Comparison of ENCODE assay signal across 8 cellular contexts in the genomic region with DNA sequence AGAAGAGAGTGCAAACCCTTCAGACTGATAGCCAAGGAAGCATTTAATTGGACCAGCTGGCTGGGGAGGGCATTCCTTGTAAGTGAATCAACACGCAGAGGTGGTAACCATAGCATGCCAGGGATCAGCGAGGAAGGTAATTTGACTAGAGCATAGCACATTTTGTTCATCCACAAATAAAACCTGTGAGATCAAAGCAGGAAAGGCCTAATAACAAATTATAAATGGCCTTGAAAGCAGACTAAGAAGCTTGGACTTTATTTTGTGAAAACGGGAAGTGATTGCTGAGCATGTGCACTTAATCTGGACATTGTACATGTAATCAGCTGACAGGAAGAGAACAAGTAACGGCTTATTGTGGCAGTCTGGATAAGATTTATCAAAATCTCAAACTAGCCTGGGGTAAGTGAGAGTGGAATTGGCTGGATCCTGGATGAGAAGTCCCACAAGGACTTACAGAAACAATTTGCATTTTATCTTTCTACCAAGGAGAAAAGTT. TPM values are rescaled to one million over a fixed set of nuclear protein-coding genes. Genes with fewer than 3 reads are reported as not detected.
DNase-seq lines count a peak whose midpoint lies in the region; ATAC-seq, FAIRE-seq and TF ChIP-seq lines count a peak whose summit lies in the region.

No MANE protein-coding gene starts in this region.

- peak overlapping the region; percentile 50 for H3K9ac ChIP-seq in adipocyte (ENCODE audit: low read length)
- no peak overlapping the region for H3K9ac ChIP-seq in keratinocyte (ENCODE audit: control insufficient read depth, extremely low read depth, insufficient read depth, low read length)

- ATAC-seq in thoracic aorta (ENCODE audit: insufficient number of reproducible peaks, low FRiP score, low read depth) (no peak), HG03039 (IDR thresholded peaks at IDR 0.05; ENCODE audit: unreplicated experiment) (no peak)

- H3K27me3 ChIP-seq in adipocyte (replicated peaks; ENCODE audit: control insufficient read depth, insufficient read depth, low read length) (no peaks in the 10 kb centered on the region), keratinocyte (ENCODE audit: control insufficient read depth, extremely low read depth, insufficient read depth, low read length) (no peaks in the 10 kb centered on the region), thoracic aorta (replicated peaks; ENCODE audit: insufficient read depth) (no peaks in the 10 kb centered on the region)

- H3K9me3 ChIP-seq in adipocyte (ENCODE audit: control insufficient read depth, low read length): no peaks in the 10 kb centered on the region
- H3K9me3 ChIP-seq in keratinocyte (ENCODE audit: control insufficient read depth, low read depth, low read length): no peaks in the 10 kb centered on the region
- H3K9me3 ChIP-seq in thoracic aorta: no peaks in the 10 kb centered on the region

- H3K79me2 ChIP-seq in keratinocyte (ENCODE audit: control insufficient read depth, insufficient read depth, low read length): no peaks in the 10 kb centered on the region

- H3K4me1 ChIP-seq in adipocyte (ENCODE audit: control insufficient read depth, insufficient read depth, low read length) (peaks cover 14% of the 10 kb centered on the region), keratinocyte (ENCODE audit: control insufficient read depth, extremely low read depth, insufficient read depth, low read length) (peaks cover 17% of the 10 kb centered on the region), thoracic aorta (ENCODE audit: control insufficient read depth in 1 of 2, low read depth in 2 of 2) (no peaks in the 10 kb centered on the region)

- TF ChIP-seq CTCF in keratinocyte (optimal IDR thresholded peaks at IDR 0.05 in 1 of 3, IDR thresholded peaks at IDR 0.05 in 1 of 3, conservative IDR thresholded peaks at IDR 0.05 in 1 of 3; ENCODE audit: extremely low read depth in 1 of 3, insufficient read depth in 2 of 3, low read length in 3 of 3) (no peak), thoracic aorta (IDR thresholded peaks at IDR 0.05) (no peak)

- H2AFZ ChIP-seq in keratinocyte (ENCODE audit: control insufficient read depth, low read length): peak overlapping the region; percentile 46

- peak; percentile 96 for FAIRE-seq in keratinocyte (lab: Jason Lieb, UNC)

- H3K4me3 ChIP-seq in adipocyte (ENCODE audit: low read length) (peak overlapping the region; percentile 45), keratinocyte (ENCODE audit: control insufficient read depth in 2 of 3, extremely low read depth in 1 of 3, insufficient read depth in 2 of 3, low read depth in 1 of 3, low read length in 3 of 3) (peak overlapping the region in 2 of 3 experiments; percentile 4 to 6), thoracic aorta (peak overlapping the region; percentile 35)

- H3K36me3 ChIP-seq in adipocyte (ENCODE audit: control insufficient read depth, insufficient read depth, low read length, severe bottlenecking): no peaks in the 10 kb centered on the region
- no peaks in the 10 kb centered on the region for H3K36me3 ChIP-seq in keratinocyte (ENCODE audit: control insufficient read depth in 2 of 2, extremely low read depth in 1 of 2, insufficient read depth in 2 of 2, low read length in 2 of 2)
- no peaks in the 10 kb centered on the region for H3K36me3 ChIP-seq in thoracic aorta

- DNase-seq in D341Med (ENCODE audit: low spot score) (peak; percentile 27), LoVo (ENCODE audit: low spot score) (peak; percentile 84), adipocyte (ENCODE audit: low read depth) (peak; percentile 70), keratinocyte (ENCODE audit: low read depth, low spot score) (no peak), thoracic aorta (ENCODE audit: low spot score) (no peak), amygdala (lab: John Stamatoyannopoulos, UW) (no peak), NCI-H187 treated with DMSO at 0.1 percent for 48 hours (lab: John Stamatoyannopoulos, UW) (no peak)

- H3K27ac ChIP-seq in keratinocyte (ENCODE audit: control insufficient read depth, insufficient read depth, low read length): peak overlapping the region; percentile 49
- no peak overlapping the region for H3K27ac ChIP-seq in thoracic aorta

- peak overlapping the region; percentile 59 for H3K4me2 ChIP-seq in keratinocyte (ENCODE audit: control insufficient read depth, extremely low read depth, insufficient read depth, low read depth, low read length)

- H3K9me1 ChIP-seq in keratinocyte (ENCODE audit: control insufficient read depth, extremely low read depth, insufficient read depth, low read length): no peaks in the 10 kb centered on the region

- dilution Hi-C loops in keratinocyte (cut with MboI; ENCODE audit: extremely low pct_ligation_motif_present, low sequenced_read_pairs): no loop called here

- no peaks in the 10 kb centered on the region for H4K20me1 ChIP-seq in keratinocyte (ENCODE audit: control insufficient read depth, extremely low read depth, insufficient read depth, low read length)

RNA-seq across cellular contexts. Expression of gene CD55, which starts 11.7 kb away (rescaled TPM):
- 18.4 to 37.3 TPM (median 30.2 TPM) in 3 replicates for polyA plus RNA-seq in keratinocyte
- polyA plus RNA-seq in keratinocyte (2011; ENCODE audit: low read depth): 62.2 TPM
- 19.1 and 39.5 TPM in 2 replicates for polyA plus RNA-seq in keratinocyte (2011; cell fraction: cytosol; rRNA removed)
- 46.8 and 60.3 TPM in 2 replicates for polyA plus RNA-seq in keratinocyte (2011; cell fraction: nucleus; rRNA removed)
- polyA plus RNA-seq in keratinocyte (2012; ENCODE audit: low replicate concordance): 12.9 and 222 TPM in 2 replicates
- 5.7 to 37.6 TPM (median 16.1 TPM) in 3 replicates for polyA minus RNA-seq in keratinocyte
- polyA minus RNA-seq in keratinocyte (2011; cell fraction: cytosol; rRNA and poly(A)+ RNA removed): 19.4 TPM
- polyA minus RNA-seq in keratinocyte (2011; cell fraction: nucleus; rRNA and poly(A)+ RNA removed): 60.2 and 93.1 TPM in 2 replicates
- 100 to 1,000 TPM in 1 of 2 donors, 10 to 100 TPM in 1; 72.6 to 109 TPM for total RNA-seq in thoracic aorta

Comparison
In these comparisons a context has a peak if more than half of its experiments do, and no peak if none do; other contexts are left out.
1. DNase-seq: peak in D341Med (single experiment), LoVo (single experiment) and adipocyte (single experiment); none in keratinocyte (single experiment), thoracic aorta (single experiment), amygdala (0 of 56) and NCI-H187 treated with DMSO at 0.1 percent for 48 hours (single experiment).
2. Peak in every context shown above with its lines, with median percentiles within 50 percentile points of each other: H3K4me3 ChIP-seq.